In the genomic region with DNA sequence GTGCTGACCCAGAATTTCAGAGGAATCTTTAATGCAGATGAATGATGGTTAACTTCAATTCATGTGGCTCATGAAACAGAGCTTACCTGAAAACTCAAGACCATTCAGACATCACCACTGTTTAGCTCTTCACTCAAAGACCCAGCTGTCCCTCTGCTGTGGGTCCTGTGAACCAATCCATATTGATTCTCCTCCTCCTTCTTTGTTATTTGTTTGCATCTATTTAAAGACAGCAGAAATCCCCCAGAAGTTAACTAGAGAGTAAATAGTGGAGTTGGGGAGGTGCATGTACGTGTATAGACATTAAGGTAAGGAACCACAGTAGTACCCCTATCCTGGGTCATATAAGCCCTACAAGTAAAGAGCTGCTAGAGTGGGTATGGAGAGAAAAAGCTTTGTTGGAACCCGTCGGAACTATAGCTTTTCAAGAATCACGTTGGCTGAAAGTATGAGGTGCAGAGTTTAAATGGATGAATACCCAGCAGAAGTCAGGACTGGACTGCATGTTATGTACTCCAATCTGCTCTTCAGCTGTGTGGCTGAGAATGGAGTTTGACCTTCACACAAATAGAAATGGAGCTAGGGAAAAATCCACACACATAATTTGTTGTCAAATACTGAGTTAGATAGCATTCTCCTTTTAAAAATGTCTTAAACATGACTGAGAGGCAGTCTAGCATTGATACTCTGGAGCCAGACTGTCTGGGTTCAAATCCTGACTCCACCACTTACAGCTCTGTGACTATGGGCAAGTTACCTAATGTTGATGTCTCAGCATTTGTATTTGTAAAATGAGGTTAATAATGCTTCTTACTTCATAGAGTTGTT, we compare ENCODE assay signal across 1 cellular context.
TF ChIP-seq lines count a peak whose summit lies in the region.

No MANE protein-coding gene starts in this region.

TF ChIP-seq in HepG2, 621 proteins besides CTCF, POLR2A, EP300 and RAD21 (continued from another document and continues in another):
- TF ChIP-seq PLRG1 (conservative IDR thresholded peaks at IDR 0.05) = no peak
- TF ChIP-seq ASH2L (IDR thresholded peaks at IDR 0.05; ENCODE audit: insufficient read length, low read depth, low read length) = no peak
- peak; percentile 56; the same call in 1 of the 2 replicates for TF ChIP-seq POGZ (CRISPR knock-in tag; IDR thresholded peaks at IDR 0.05)
- no peak for TF ChIP-seq NFYB (CRISPR knock-in tag; IDR thresholded peaks at IDR 0.05)
- TF ChIP-seq ZNF687 (CRISPR knock-in tag; IDR thresholded peaks at IDR 0.05) = no peak
- peak; percentile 46; the same call in 1 of the 2 replicates for TF ChIP-seq IKZF5 (CRISPR knock-in tag; IDR thresholded peaks at IDR 0.05)
- TF ChIP-seq, protein P1, sequence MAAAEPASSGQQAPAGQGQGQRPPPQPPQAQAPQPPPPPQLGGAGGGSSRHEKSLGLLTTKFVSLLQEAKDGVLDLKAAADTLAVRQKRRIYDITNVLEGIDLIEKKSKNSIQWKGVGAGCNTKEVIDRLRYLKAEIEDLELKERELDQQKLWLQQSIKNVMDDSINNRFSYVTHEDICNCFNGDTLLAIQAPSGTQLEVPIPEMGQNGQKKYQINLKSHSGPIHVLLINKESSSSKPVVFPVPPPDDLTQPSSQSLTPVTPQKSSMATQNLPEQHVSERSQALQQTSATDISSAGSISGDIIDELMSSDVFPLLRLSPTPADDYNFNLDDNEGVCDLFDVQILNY (CRISPR knock-in tag; conservative IDR thresholded peaks at IDR 0.05) = no peak
- TF ChIP-seq KDM1A (CRISPR knock-in tag; IDR thresholded peaks at IDR 0.05) = 0 out of 2 replicates have a peak, but pooled peaks have one; percentile 26
- TF ChIP-seq NR2F1 (CRISPR knock-in tag; IDR thresholded peaks at IDR 0.05) = no peak
- TF ChIP-seq SAFB2 (CRISPR knock-in tag; IDR thresholded peaks at IDR 0.05; ENCODE audit: borderline replicate concordance, low read depth) = no peak
- TF ChIP-seq TFAP4 (IDR thresholded peaks at IDR 0.05; ENCODE audit: borderline replicate concordance, low read depth) = peak; percentile 89
- 0 out of 2 replicates have a peak, but pooled peaks have one; percentile 53 for TF ChIP-seq NFKBIZ (CRISPR knock-in tag; IDR thresholded peaks at IDR 0.05)
- TF ChIP-seq WIZ (CRISPR knock-in tag; IDR thresholded peaks at IDR 0.05) = no peak
- TF ChIP-seq ZNF230 (CRISPR knock-in tag; IDR thresholded peaks at IDR 0.05) = no peak; the same call in 1 of the 2 replicates
- no peak; the same call in 1 of the 2 replicates for TF ChIP-seq ZBTB39 (CRISPR knock-in tag; IDR thresholded peaks at IDR 0.05)
- TF ChIP-seq ZBTB40 (IDR thresholded peaks at IDR 0.05) = no peak
- no peak; the same call in 1 of the 2 replicates for TF ChIP-seq ZBTB40 (CRISPR knock-in tag; IDR thresholded peaks at IDR 0.05)
- peak; percentile 55; the same call in 1 of the 2 replicates for TF ChIP-seq CREM (IDR thresholded peaks at IDR 0.05)
- no peak for TF ChIP-seq CREM (CRISPR knock-in tag; IDR thresholded peaks at IDR 0.05)
- TF ChIP-seq MTA1 (CRISPR knock-in tag; IDR thresholded peaks at IDR 0.05; ENCODE audit: borderline replicate concordance) = no peak
- no peak for TF ChIP-seq LCORL (IDR thresholded peaks at IDR 0.05)
- TF ChIP-seq LCORL (CRISPR knock-in tag; IDR thresholded peaks at IDR 0.05) = no peak; the same call in 1 of the 2 replicates
- no peak for TF ChIP-seq ZNF577 (CRISPR knock-in tag; IDR thresholded peaks at IDR 0.05; ENCODE audit: borderline replicate concordance, low read depth)
- peak; percentile 69; the same call in 1 of the 2 replicates for TF ChIP-seq ZMYM2 (CRISPR knock-in tag; IDR thresholded peaks at IDR 0.05)
- TF ChIP-seq, protein P2, sequence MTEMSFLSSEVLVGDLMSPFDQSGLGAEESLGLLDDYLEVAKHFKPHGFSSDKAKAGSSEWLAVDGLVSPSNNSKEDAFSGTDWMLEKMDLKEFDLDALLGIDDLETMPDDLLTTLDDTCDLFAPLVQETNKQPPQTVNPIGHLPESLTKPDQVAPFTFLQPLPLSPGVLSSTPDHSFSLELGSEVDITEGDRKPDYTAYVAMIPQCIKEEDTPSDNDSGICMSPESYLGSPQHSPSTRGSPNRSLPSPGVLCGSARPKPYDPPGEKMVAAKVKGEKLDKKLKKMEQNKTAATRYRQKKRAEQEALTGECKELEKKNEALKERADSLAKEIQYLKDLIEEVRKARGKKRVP (CRISPR knock-in tag; IDR thresholded peaks at IDR 0.05) = peak in 1 of 2 experiments; percentile 45; a peak in 1 of 4 replicates
- TF ChIP-seq ZNF343 (CRISPR knock-in tag; IDR thresholded peaks at IDR 0.05) = no peak
- TF ChIP-seq, protein P3, sequence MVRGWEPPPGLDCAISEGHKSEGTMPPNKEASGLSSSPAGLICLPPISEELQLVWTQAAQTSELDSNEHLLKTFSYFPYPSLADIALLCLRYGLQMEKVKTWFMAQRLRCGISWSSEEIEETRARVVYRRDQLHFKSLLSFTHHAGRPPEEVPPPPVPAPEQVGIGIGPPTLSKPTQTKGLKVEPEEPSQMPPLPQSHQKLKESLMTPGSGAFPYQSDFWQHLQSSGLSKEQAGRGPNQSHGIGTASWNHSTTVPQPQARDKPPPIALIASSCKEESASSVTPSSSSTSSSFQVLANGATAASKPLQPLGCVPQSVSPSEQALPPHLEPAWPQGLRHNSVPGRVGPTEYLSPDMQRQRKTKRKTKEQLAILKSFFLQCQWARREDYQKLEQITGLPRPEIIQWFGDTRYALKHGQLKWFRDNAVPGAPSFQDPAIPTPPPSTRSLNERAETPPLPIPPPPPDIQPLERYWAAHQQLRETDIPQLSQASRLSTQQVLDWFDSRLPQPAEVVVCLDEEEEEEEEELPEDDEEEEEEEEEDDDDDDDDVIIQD (CRISPR knock-in tag; IDR thresholded peaks at IDR 0.05; ENCODE audit: low read depth) = peak; percentile 82; the same call in 1 of the 2 replicates
- peak; percentile 47 to 51; a peak in 3 of 4 replicates for TF ChIP-seq MAFK (conservative IDR thresholded peaks at IDR 0.05 in 1 of 2, IDR thresholded peaks at IDR 0.05 in 1 of 2; ENCODE audit: low read length in 2 of 2)
- peak; percentile 57; the same call in 1 of the 2 replicates for TF ChIP-seq ZFP36L1 (CRISPR knock-in tag; IDR thresholded peaks at IDR 0.05)
- TF ChIP-seq KLF11 (CRISPR knock-in tag; IDR thresholded peaks at IDR 0.05) = no peak
- no peak for TF ChIP-seq EEA1 (CRISPR knock-in tag; IDR thresholded peaks at IDR 0.05; ENCODE audit: borderline replicate concordance)
- no peak for TF ChIP-seq FOXP1 (IDR thresholded peaks at IDR 0.05)
- TF ChIP-seq FOXP1 (CRISPR knock-in tag; IDR thresholded peaks at IDR 0.05) = peak; percentile 34; the same call in 1 of the 2 replicates
